ENCODE assay signal across 11 cellular contexts in genomic region chr2:239397856-239398470, GRCh38. TPM values are rescaled to one million over a fixed set of nuclear protein-coding genes. Genes with fewer than 3 reads are reported as not detected.
DNase-seq lines count a peak whose midpoint lies in the region; ATAC-seq and TF ChIP-seq lines count a peak whose summit lies in the region.
"Had no signal": no experiment of that assay in that cellular context is flagged by ENCODE, and none has a peak within 500 bp of the region (broad histone marks: within the 10 kb centered on the region; RNA-seq: fewer than 3 reads in every experiment).

No MANE protein-coding gene starts in this region.

- peaks cover 74% of the 10 kb centered on the region for H3K4me1 ChIP-seq in DND-41 (ENCODE audit: insufficient read depth, low read length)

- H3K27me3 ChIP-seq in DND-41 (ENCODE audit: insufficient read depth, low read length, poor library complexity), result no peaks in the 10 kb centered on the region
- H3K27me3 ChIP-seq: stomach had no signal

- no peak for TF ChIP-seq CTCF in AG10803 (conservative IDR thresholded peaks at IDR 0.05; ENCODE audit: low read length)
- no peak for TF ChIP-seq CTCF in DND-41 (IDR thresholded peaks at IDR 0.05; ENCODE audit: borderline replicate concordance, extremely low read depth, low read length, poor library complexity, severe bottlenecking)
- TF ChIP-seq CTCF in chondrocyte (IDR thresholded peaks at IDR 0.05), result no peak
- no peak for TF ChIP-seq CTCF in nephron progenitor cell (IDR thresholded peaks at IDR 0.05)

- peaks cover 88% of the 10 kb centered on the region for H3K79me2 ChIP-seq in DND-41 (ENCODE audit: insufficient read depth, low read length)

- ATAC-seq in DND-41 (ENCODE audit: insufficient read depth, low read depth) (no peak), HG03135 (IDR thresholded peaks at IDR 0.05; ENCODE audit: unreplicated experiment) (no peak), HG03045 (IDR thresholded peaks at IDR 0.05; ENCODE audit: unreplicated experiment) (no peak)

- H3K36me3 ChIP-seq in DND-41 (ENCODE audit: insufficient read depth, low read length), result peaks cover 49% of the 10 kb centered on the region
- H3K36me3 ChIP-seq: stomach had no signal

- H3K4me3 Mint-ChIP-seq in chondrocyte (ENCODE audit: unreplicated experiment) (no peak overlapping the region), nephron progenitor cell (peak overlapping the region; percentile 90)

- no peak overlapping the region for H2AFZ ChIP-seq in DND-41 (ENCODE audit: low read depth, low read length)

- H3K36me3 Mint-ChIP-seq in chondrocyte (ENCODE audit: low read depth), result no peaks in the 10 kb centered on the region
- H3K36me3 Mint-ChIP-seq in nephron progenitor cell (ENCODE audit: low read depth), result no peaks in the 10 kb centered on the region

- DNase-seq in AG10803 (ENCODE audit: low read depth), result peak; percentile 36
- peak; percentile 38 for DNase-seq in DND-41
- peak; percentile 61 for DNase-seq in chondrocyte (ENCODE audit: low spot score)
- DNase-seq in nephron progenitor cell, result peak; percentile 35
- no peak for DNase-seq in cerebellum (ENCODE audit: low spot score)
- no peak for DNase-seq in NOMO-1 treated with dmso at 0.1 percent for 144 hours (lab: John Stamatoyannopoulos, UW; ENCODE audit: unreplicated experiment)

- no peak overlapping the region for H3K27ac Mint-ChIP-seq in chondrocyte (ENCODE audit: unreplicated experiment)
- no peak overlapping the region for H3K27ac Mint-ChIP-seq in nephron progenitor cell

- H3K4me1 Mint-ChIP-seq in chondrocyte (ENCODE audit: low read depth), result peaks cover 33% of the 10 kb centered on the region
- H3K4me1 Mint-ChIP-seq in nephron progenitor cell, result peaks cover 68% of the 10 kb centered on the region

- no peak overlapping the region for H3K4me3 ChIP-seq in AG10803 (ENCODE audit: low read length)
- H3K4me3 ChIP-seq in DND-41 (ENCODE audit: low read depth in 1 of 2, low read length in 2 of 2), result peak overlapping the region; percentile 52 to 65; a peak in 3 of 4 replicates

- peak overlapping the region; percentile 68 for H3K9ac ChIP-seq in DND-41 (ENCODE audit: low read depth, low read length)
- H3K9ac ChIP-seq: SK-N-SH had no signal

- H3K9me3 Mint-ChIP-seq in chondrocyte (ENCODE audit: low read depth), result no peaks in the 10 kb centered on the region
- H3K9me3 Mint-ChIP-seq in nephron progenitor cell, result peaks cover 3% of the 10 kb centered on the region
- H3K9me3 Mint-ChIP-seq: activated naive CD4-positive, alpha-beta T cell treated with anti-CD3 and anti-CD28 coated beads, Interleukin-2, amount 10 ng/mL, durations not matched to agents 7 days and 5 days had no signal

- no peaks in the 10 kb centered on the region for H3K9me3 ChIP-seq in DND-41 (ENCODE audit: insufficient read depth, low read length, severe bottlenecking)
- H3K9me3 ChIP-seq: SK-N-SH, stomach had no signal

- peak overlapping the region; percentile 85 for H3K27ac ChIP-seq in DND-41 (ENCODE audit: low read length)

- H4K20me1 ChIP-seq in DND-41 (ENCODE audit: insufficient read depth, low read length), result peaks cover 59% of the 10 kb centered on the region

- peak overlapping the region; percentile 79 for H3K4me2 ChIP-seq in DND-41 (ENCODE audit: insufficient read depth, low read length)

- no peaks in the 10 kb centered on the region for H3K27me3 Mint-ChIP-seq in chondrocyte (ENCODE audit: low read depth)
- peaks cover 5% of the 10 kb centered on the region for H3K27me3 Mint-ChIP-seq in nephron progenitor cell (ENCODE audit: low read depth, poor library complexity)

RNA-seq across cellular contexts. Expression of gene HDAC4, which starts 2.9 kb away (rescaled TPM):
- total RNA-seq in chondrocyte (16.4 to 27.0 TPM (median 22.3 TPM) in 3 replicates), cerebellum (38.8 TPM)

Comparison
In these comparisons a context has a peak if more than half of its experiments do, and no peak if none do; other contexts are left out.
1. DNase-seq: peak in AG10803 (single experiment), DND-41 (single experiment), chondrocyte (single experiment) and nephron progenitor cell (single experiment); none in cerebellum (single experiment) and NOMO-1 treated with dmso at 0.1 percent for 144 hours (single experiment).